18 cellular contexts compared by ENCODE assay signal in genomic region chr6:129592516-129593232, GRCh38.
DNase-seq lines count a peak whose midpoint lies in the region; ATAC-seq and TF ChIP-seq lines count a peak whose summit lies in the region.
"Had no signal": no experiment of that assay in that cellular context is flagged by ENCODE, and none has a peak within 500 bp of the region (broad histone marks: within the 10 kb centered on the region; RNA-seq: fewer than 3 reads in every experiment).

No MANE protein-coding gene starts in this region.

- H3K9ac ChIP-seq in HCT116 (ENCODE audit: low read length) = no peak overlapping the region

- H3K79me2 ChIP-seq in HCT116 (ENCODE audit: insufficient read depth, low read length) (no peaks in the 10 kb centered on the region), osteoblast (ENCODE audit: insufficient read depth, low read length) (peaks cover 2% of the 10 kb centered on the region)

- 87 to 93% methylated on average over 6 of the region's 6 CpGs for WGBS in transverse colon (ENCODE audit: low coverage in 1 of 2), 2 donors

- H3K27ac Mint-ChIP-seq in activated T-cell treated with anti-CD3 and anti-CD28 coated beads, Interleukin-2, amount 50 U/mL, for 72 hours = no peak overlapping the region
- H3K27ac Mint-ChIP-seq in type B pancreatic cell = no peak overlapping the region
- H3K27ac Mint-ChIP-seq: brain; memory B cell; naive thymus-derived CD4-positive, alpha-beta T cell; stimulated activated memory B cell treated with anti-CD40 and anti-IgM and Interleukin-4, amounts not matched to agents 10 μg/mL and 1 μg/mL and 100 μg/mL, for 72 hours had no signal

- H3K9me3 ChIP-seq in HCT116 (ENCODE audit: control insufficient read depth in 1 of 2, insufficient read depth in 1 of 2, low read depth in 1 of 2, low read length in 2 of 2) (no peaks in the 10 kb centered on the region), osteoblast (ENCODE audit: low read depth, low read length) (no peaks in the 10 kb centered on the region), transverse colon (no peaks in the 10 kb centered on the region)
- H3K9me3 ChIP-seq: thoracic aorta had no signal

- H3K9me2 ChIP-seq in HCT116 (ENCODE audit: insufficient read depth) = no peaks in the 10 kb centered on the region

- peaks cover 1 to 2% of the 10 kb centered on the region in 2 donors for H3K36me3 Mint-ChIP-seq in activated T-cell treated with anti-CD3 and anti-CD28 coated beads, Interleukin-2, amount 50 U/mL, for 72 hours (ENCODE audit: insufficient read depth in 2 of 2)
- H3K36me3 Mint-ChIP-seq in type B pancreatic cell = no peaks in the 10 kb centered on the region

- POLR2A ChIA-PET in HCT116 (lab: Charles Lee) = no interaction called here

- H3K4me3 Mint-ChIP-seq in activated T-cell treated with anti-CD3 and anti-CD28 coated beads, Interleukin-2, amount 50 U/mL, for 72 hours = no peak overlapping the region
- no peak overlapping the region for H3K4me3 Mint-ChIP-seq in type B pancreatic cell
- H3K4me3 Mint-ChIP-seq: brain; memory B cell; naive thymus-derived CD4-positive, alpha-beta T cell; stimulated activated memory B cell treated with anti-CD40 and anti-IgM and Interleukin-4, amounts not matched to agents 10 μg/mL and 1 μg/mL and 100 μg/mL, for 72 hours had no signal

- intact Hi-C loops in HCT116 (cut with micrococcal nuclease) = no loop called here
- intact Hi-C loops in transverse colon (cut with DNase I; ENCODE audit: low total_unique reads) = loop anchor here (10.0 kb wide), 1 partner anchor 142 kb away; no protein-coding TSS in a partner anchor

- no peak for TF ChIP-seq EP300 in transverse colon (IDR thresholded peaks at IDR 0.05; ENCODE audit: low read depth)

- peak; percentile 23 for DNase-seq in activated naive CD4-positive, alpha-beta T cell treated with anti-CD3 and anti-CD28 coated beads, Interleukin-2, amount 50 U/mL, for 16 hours
- no peak for DNase-seq in activated naive CD4-positive, alpha-beta T cell treated with Interleukin-2 at 50 U/mL for 16 hours
- no peak for DNase-seq in HCT116 (ENCODE audit: low read depth, low spot score)
- DNase-seq in activated T-cell treated with anti-CD3 and anti-CD28 coated beads, Interleukin-2, amount 50 U/mL, for 72 hours = peak in 1 of 2 donors; percentile 19
- no peak for DNase-seq in osteoblast (ENCODE audit: insufficient read length, low spot score, missing footprints)
- DNase-seq in transverse colon = no peak
- DNase-seq in type B pancreatic cell (ENCODE audit: extremely low spot score, unreplicated experiment) = no peak
- DNase-seq: activated CD4-positive, alpha-beta T cell treated with anti-CD3 and anti-CD28 coated beads for 4 hours; effector memory CD4-positive, alpha-beta T cell; naive thymus-derived CD4-positive, alpha-beta T cell; NCI-H2081 treated with DMSO at 0.1 percent for 48 hours; NCI-H446 treated with DMSO at 0.1 percent for 48 hours had no signal

- H3K4me1 ChIP-seq in HCT116 (ENCODE audit: control insufficient read depth in 1 of 2, insufficient read depth in 2 of 2, low read length in 2 of 2) (peaks cover 8 to 19% of the 10 kb centered on the region in 2 experiments; a peak in 2 of 4 replicates), osteoblast (ENCODE audit: insufficient read depth, low read length) (peaks cover 30% of the 10 kb centered on the region), transverse colon (peaks cover 0 to 3% (median 0%) of the 10 kb centered on the region in 4 donors)

- no peak for TF ChIP-seq RAD21 in HCT116 (IDR thresholded peaks at IDR 0.05; ENCODE audit: low read depth)

- TF ChIP-seq POLR2A in HCT116 (IDR thresholded peaks at IDR 0.05; ENCODE audit: borderline replicate concordance, extremely low read depth, insufficient read depth, insufficient read length) (no peak), transverse colon (IDR thresholded peaks at IDR 0.05) (no peak)

- peaks cover 9% of the 10 kb centered on the region for H3K4me1 Mint-ChIP-seq in activated T-cell treated with anti-CD3 and anti-CD28 coated beads, Interleukin-2, amount 50 U/mL, for 72 hours (ENCODE audit: low read depth)
- no peaks in the 10 kb centered on the region for H3K4me1 Mint-ChIP-seq in type B pancreatic cell (ENCODE audit: unreplicated experiment)
- H3K4me1 Mint-ChIP-seq: brain; naive thymus-derived CD4-positive, alpha-beta T cell; stimulated activated memory B cell treated with anti-CD40 and anti-IgM and Interleukin-4, amounts not matched to agents 10 μg/mL and 1 μg/mL and 100 μg/mL, for 72 hours had no signal

- no peak for TF ChIP-seq CTCF in HCT116 (IDR thresholded peaks at IDR 0.05 in 2 of 3, conservative IDR thresholded peaks at IDR 0.05 in 1 of 3; ENCODE audit: borderline replicate concordance in 1 of 3, insufficient read depth in 1 of 3, low read depth in 2 of 3, low read length in 2 of 3)
- no peak for TF ChIP-seq CTCF in osteoblast (IDR thresholded peaks at IDR 0.05; ENCODE audit: extremely low read depth, low read depth, low read length)
- TF ChIP-seq CTCF in transverse colon (IDR thresholded peaks at IDR 0.05) = no peak
- no peak for TF ChIP-seq CTCF in type B pancreatic cell (conservative IDR thresholded peaks at IDR 0.05)

- ATAC-seq in HCT116 = no peak
- peak; percentile 55 to 66 for ATAC-seq in activated T-cell treated with anti-CD3 and anti-CD28 coated beads, Interleukin-2, amount 50 U/mL, for 72 hours (replicated peaks in 1 of 2)
- ATAC-seq in HG03520 (IDR thresholded peaks at IDR 0.05; ENCODE audit: unreplicated experiment) = no peak
- ATAC-seq: naive thymus-derived CD4-positive, alpha-beta T cell; sciatic nerve; stimulated activated memory B cell treated with anti-CD40 and anti-IgM and Interleukin-4, amounts not matched to agents 10 μg/mL and 1 μg/mL and 100 μg/mL, for 72 hours had no signal

- H3K9me3 Mint-ChIP-seq in activated T-cell treated with anti-CD3 and anti-CD28 coated beads, Interleukin-2, amount 50 U/mL, for 72 hours = peaks cover under 1 to 1% of the 10 kb centered on the region in 2 donors
- no peaks in the 10 kb centered on the region for H3K9me3 Mint-ChIP-seq in type B pancreatic cell
- H3K9me3 Mint-ChIP-seq: brain, memory B cell had no signal

- H3K27me3 ChIP-seq in HCT116 (ENCODE audit: insufficient read depth, low read length) = no peaks in the 10 kb centered on the region
- H3K27me3 ChIP-seq in osteoblast (ENCODE audit: insufficient read depth, low read length) = no peaks in the 10 kb centered on the region
- no peaks in the 10 kb centered on the region for H3K27me3 ChIP-seq in transverse colon

- in situ Hi-C loops in transverse colon (cut with MboI; ENCODE audit: low pct_ligation_motif_present in 1 of 4, low pct_unique_long_range_greater_than_20kb in 1 of 4, low sequenced_read_pairs in 3 of 4) = loop anchor here in 3 of 4 donors (10.0 to 25.0 kb wide), 3 partner anchors 132 to 432 kb away; partner anchors contain the start of gene L3MBTL3 (in 1 of the 3)

- H3K4me2 ChIP-seq in HCT116 (ENCODE audit: low read length) (no peak overlapping the region), osteoblast (ENCODE audit: insufficient read depth, low read length) (no peak overlapping the region)

- CTCF ChIA-PET in HCT116 (lab: Charles Lee) = no interaction called here

- H4K20me1 ChIP-seq in HCT116 (ENCODE audit: insufficient read depth) (no peaks in the 10 kb centered on the region), osteoblast (ENCODE audit: insufficient read depth, low read length) (peaks cover 8% of the 10 kb centered on the region)

- H3K36me3 ChIP-seq in HCT116 (ENCODE audit: control insufficient read depth in 1 of 2, insufficient read depth in 2 of 2, low read length in 2 of 2) = peaks cover 12 to 17% of the 10 kb centered on the region in 2 experiments; a peak in 3 of 4 replicates
- peaks cover 9% of the 10 kb centered on the region for H3K36me3 ChIP-seq in osteoblast (ENCODE audit: insufficient read depth, low read length)
- no peaks in the 10 kb centered on the region for H3K36me3 ChIP-seq in transverse colon
- H3K36me3 ChIP-seq: thoracic aorta had no signal

- no peak overlapping the region for H3K4me3 ChIP-seq in HCT116 (replicated peaks in 1 of 2; ENCODE audit: low read depth in 1 of 2, low read length in 2 of 2)
- no peak overlapping the region for H3K4me3 ChIP-seq in osteoblast (ENCODE audit: insufficient read depth, low read length)
- H3K4me3 ChIP-seq in transverse colon = no peak overlapping the region
- H3K4me3 ChIP-seq: thoracic aorta had no signal

- H3K27ac ChIP-seq in HCT116 (ENCODE audit: low read depth, low read length) (0 out of 2 replicates have a peak overlapping the region, but pooled peaks have one; percentile 7), osteoblast (ENCODE audit: low read depth, low read length) (peak overlapping the region; percentile 6), transverse colon (no peak overlapping the region)
- H3K27ac ChIP-seq: thoracic aorta had no signal

- RAD21 ChIA-PET in HCT116 (lab: Charles Lee; ENCODE audit: low non-redundant PET in 1 of 2, low total read pairs in 2 of 2, uncharacterized antibody in 2 of 2, unreplicated experiment in 2 of 2) = no interaction called here

- no TSS peak for BruUV-seq in HCT116 (replicated peaks; lab: Mats Ljungman, UMichigan)

- H2AFZ ChIP-seq in HCT116 (ENCODE audit: low read depth, low read length, poor library complexity, severe bottlenecking) = no peak overlapping the region
- no peak overlapping the region for H2AFZ ChIP-seq in osteoblast (ENCODE audit: low read length)

- H3K27me3 Mint-ChIP-seq in activated T-cell treated with anti-CD3 and anti-CD28 coated beads, Interleukin-2, amount 50 U/mL, for 72 hours (ENCODE audit: low read depth) = no peaks in the 10 kb centered on the region
- no peaks in the 10 kb centered on the region for H3K27me3 Mint-ChIP-seq in type B pancreatic cell
- H3K27me3 Mint-ChIP-seq: brain; memory B cell; naive thymus-derived CD4-positive, alpha-beta T cell; stimulated activated memory B cell treated with anti-CD40 and anti-IgM and Interleukin-4, amounts not matched to agents 10 μg/mL and 1 μg/mL and 100 μg/mL, for 72 hours had no signal

TF ChIP-seq in HCT116, 20 proteins besides CTCF, POLR2A, EP300 and RAD21 (continues in another document):
- no peak for TF ChIP-seq POLR2AphosphoS5 (IDR thresholded peaks at IDR 0.05; ENCODE audit: low read depth, low read length)
- TF ChIP-seq, protein P1, sequence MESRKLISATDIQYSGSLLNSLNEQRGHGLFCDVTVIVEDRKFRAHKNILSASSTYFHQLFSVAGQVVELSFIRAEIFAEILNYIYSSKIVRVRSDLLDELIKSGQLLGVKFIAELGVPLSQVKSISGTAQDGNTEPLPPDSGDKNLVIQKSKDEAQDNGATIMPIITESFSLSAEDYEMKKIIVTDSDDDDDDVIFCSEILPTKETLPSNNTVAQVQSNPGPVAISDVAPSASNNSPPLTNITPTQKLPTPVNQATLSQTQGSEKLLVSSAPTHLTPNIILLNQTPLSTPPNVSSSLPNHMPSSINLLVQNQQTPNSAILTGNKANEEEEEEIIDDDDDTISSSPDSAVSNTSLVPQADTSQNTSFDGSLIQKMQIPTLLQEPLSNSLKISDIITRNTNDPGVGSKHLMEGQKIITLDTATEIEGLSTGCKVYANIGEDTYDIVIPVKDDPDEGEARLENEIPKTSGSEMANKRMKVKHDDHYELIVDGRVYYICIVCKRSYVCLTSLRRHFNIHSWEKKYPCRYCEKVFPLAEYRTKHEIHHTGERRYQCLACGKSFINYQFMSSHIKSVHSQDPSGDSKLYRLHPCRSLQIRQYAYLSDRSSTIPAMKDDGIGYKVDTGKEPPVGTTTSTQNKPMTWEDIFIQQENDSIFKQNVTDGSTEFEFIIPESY (IDR thresholded peaks at IDR 0.05; ENCODE audit: extremely low read depth, insufficient replicate concordance, low read length) = no peak

Comparison
In these comparisons a context has a peak if more than half of its experiments do, and no peak if none do; other contexts are left out.
1. ATAC-seq: peak in activated T-cell treated with anti-CD3 and anti-CD28 coated beads, Interleukin-2, amount 50 U/mL, for 72 hours (2 of 2); none in HCT116 (single experiment) and HG03520 (single experiment).
2. H3K27ac ChIP-seq: peak in HCT116 (single experiment) and osteoblast (single experiment); none in transverse colon (0 of 4).